ENCODE assay signal across 10 cellular contexts in the genomic region with DNA sequence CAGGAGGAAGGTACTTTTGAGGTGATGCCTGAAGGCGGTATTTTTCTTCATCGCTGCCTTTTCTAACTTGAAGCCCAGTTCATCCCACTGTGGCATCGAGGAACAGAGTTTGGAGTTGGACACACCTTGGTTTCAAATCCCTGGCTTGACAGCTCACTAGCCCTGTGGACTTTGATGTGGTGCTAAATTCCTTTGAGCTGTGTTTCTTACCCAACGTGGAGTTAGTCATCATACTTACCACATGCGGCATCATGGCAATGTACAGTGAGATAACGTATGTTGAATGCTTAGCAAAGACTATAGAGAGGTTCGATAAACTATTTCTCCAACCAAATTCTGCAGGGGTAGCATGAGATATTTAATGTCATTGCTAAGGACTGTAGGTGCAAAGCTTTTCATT.
DNase-seq lines count a peak whose midpoint lies in the region; ATAC-seq and TF ChIP-seq lines count a peak whose summit lies in the region.
"Had no signal": no experiment of that assay in that cellular context is flagged by ENCODE, and none has a peak within 500 bp of the region (broad histone marks: within the 10 kb centered on the region; RNA-seq: fewer than 3 reads in every experiment).

No MANE protein-coding gene starts in this region.

- no peak overlapping the region for H3K4me3 Mint-ChIP-seq in activated naive CD8-positive, alpha-beta T cell treated with anti-CD3 and anti-CD28 coated beads, Interleukin-2, amount 50 U/mL, for 24 hours

- peaks cover 48% of the 10 kb centered on the region for H3K27me3 Mint-ChIP-seq in activated naive CD8-positive, alpha-beta T cell treated with anti-CD3 and anti-CD28 coated beads, Interleukin-2, amount 50 U/mL, for 24 hours

- H3K27ac Mint-ChIP-seq in activated naive CD8-positive, alpha-beta T cell treated with anti-CD3 and anti-CD28 coated beads, Interleukin-2, amount 50 U/mL, for 24 hours = no peak overlapping the region

- peaks cover 38% of the 10 kb centered on the region for H3K4me1 Mint-ChIP-seq in activated naive CD8-positive, alpha-beta T cell treated with anti-CD3 and anti-CD28 coated beads, Interleukin-2, amount 50 U/mL, for 24 hours

- H3K4me3 ChIP-seq in tibial artery = peak overlapping the region; percentile 85 to 88

- peak; percentile 32 for DNase-seq in activated naive CD4-positive, alpha-beta T cell treated with Interleukin-2 at 50 U/mL for 16 hours
- no peak for DNase-seq in activated naive CD4-positive, alpha-beta T cell treated with anti-CD3 and anti-CD28 coated beads, Interleukin-2, amount 50 U/mL, for 16 hours
- no peak for DNase-seq in activated naive CD8-positive, alpha-beta T cell treated with anti-CD3 and anti-CD28 coated beads, Interleukin-2, amount 50 U/mL, for 24 hours
- DNase-seq in iris pigment epithelial cell (ENCODE audit: low read depth) = peak; percentile 93
- peak; percentile 17 to 50 for DNase-seq in tibial artery
- DNase-seq in NCI-H2227 (lab: John Stamatoyannopoulos, UW; ENCODE audit: unreplicated experiment) = no peak
- DNase-seq in HEK293T (ENCODE audit: extremely low spot score) = no peak
- DNase-seq: DND-41, NCI-H345 had no signal

- no peaks in the 10 kb centered on the region for H3K36me3 ChIP-seq in tibial artery

- ATAC-seq in activated naive CD8-positive, alpha-beta T cell treated with anti-CD3 and anti-CD28 coated beads, Interleukin-2, amount 50 U/mL, for 24 hours = peak; percentile 20
- ATAC-seq in HG03520 (IDR thresholded peaks at IDR 0.05; ENCODE audit: unreplicated experiment) = no peak

- POLR2A ChIA-PET in HEK293T (lab: Yijun Ruan, JAX) = interaction anchor here (0.7 to 1.3 kb wide), 2 partner anchors 9 to 51 kb away, joined by 3 read pairs; no protein-coding TSS in a partner anchor

- peaks cover 0 to 82% (median 57%) of the 10 kb centered on the region in 4 donors for H3K4me1 ChIP-seq in tibial artery

- H3K9me3 Mint-ChIP-seq in activated naive CD8-positive, alpha-beta T cell treated with anti-CD3 and anti-CD28 coated beads, Interleukin-2, amount 50 U/mL, for 24 hours = peaks cover 2% of the 10 kb centered on the region

- H3K9me3 ChIP-seq in tibial artery = no peaks in the 10 kb centered on the region

- peaks cover under 1% of the 10 kb centered on the region for H3K36me3 Mint-ChIP-seq in activated naive CD8-positive, alpha-beta T cell treated with anti-CD3 and anti-CD28 coated beads, Interleukin-2, amount 50 U/mL, for 24 hours (ENCODE audit: low read depth)

- no peak for TF ChIP-seq CTCF in tibial artery (IDR thresholded peaks at IDR 0.05)

- intact Hi-C loops in tibial artery (cut with DNase I; ENCODE audit: low total_unique reads) = no loop called here

- no peaks in the 10 kb centered on the region for H3K27me3 ChIP-seq in tibial artery

- H3K27ac ChIP-seq in tibial artery = peak overlapping the region; percentile 95

- CTCF ChIA-PET in HEK293T (lab: Yijun Ruan, JAX) = no interaction called here

TF ChIP-seq in HEK293T, 16 proteins besides CTCF, POLR2A, EP300 and RAD21:
- no peak for TF ChIP-seq HDGF (IDR thresholded peaks at IDR 0.05; ENCODE audit: borderline replicate concordance)
- no peak for TF ChIP-seq SUZ12 (IDR thresholded peaks at IDR 0.05)
- no peak for TF ChIP-seq CTBP1 (IDR thresholded peaks at IDR 0.05; ENCODE audit: borderline replicate concordance)
- TF ChIP-seq, protein P1, sequence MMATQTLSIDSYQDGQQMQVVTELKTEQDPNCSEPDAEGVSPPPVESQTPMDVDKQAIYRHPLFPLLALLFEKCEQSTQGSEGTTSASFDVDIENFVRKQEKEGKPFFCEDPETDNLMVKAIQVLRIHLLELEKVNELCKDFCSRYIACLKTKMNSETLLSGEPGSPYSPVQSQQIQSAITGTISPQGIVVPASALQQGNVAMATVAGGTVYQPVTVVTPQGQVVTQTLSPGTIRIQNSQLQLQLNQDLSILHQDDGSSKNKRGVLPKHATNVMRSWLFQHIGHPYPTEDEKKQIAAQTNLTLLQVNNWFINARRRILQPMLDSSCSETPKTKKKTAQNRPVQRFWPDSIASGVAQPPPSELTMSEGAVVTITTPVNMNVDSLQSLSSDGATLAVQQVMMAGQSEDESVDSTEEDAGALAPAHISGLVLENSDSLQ (IDR thresholded peaks at IDR 0.05) = no peak
- no peak for TF ChIP-seq SP1 (IDR thresholded peaks at IDR 0.05)
- TF ChIP-seq FOXM1 (IDR thresholded peaks at IDR 0.05; ENCODE audit: borderline replicate concordance) = no peak
- TF ChIP-seq LEF1 (IDR thresholded peaks at IDR 0.05; ENCODE audit: borderline replicate concordance) = no peak
- no peak for TF ChIP-seq ELF4 (IDR thresholded peaks at IDR 0.05)
- TF ChIP-seq ZNF384 (IDR thresholded peaks at IDR 0.05) = no peak
- no peak for TF ChIP-seq NFRKB (IDR thresholded peaks at IDR 0.05)
- no peak for TF ChIP-seq FOXK2 (IDR thresholded peaks at IDR 0.05)
- no peak for TF ChIP-seq L3MBTL2 (conservative IDR thresholded peaks at IDR 0.05)
- TF ChIP-seq FOXA1 (IDR thresholded peaks at IDR 0.05) = no peak
- no peak for TF ChIP-seq BHLHE40 (IDR thresholded peaks at IDR 0.05; ENCODE audit: borderline replicate concordance)
- no peak for TF ChIP-seq TARDBP (IDR thresholded peaks at IDR 0.05)
- no peak for TF ChIP-seq ARNT (IDR thresholded peaks at IDR 0.05)
TF ChIP-seq in HEK293T: peak in this region for 0.

Comparison
In these comparisons a context has a peak if more than half of its experiments do, and no peak if none do; other contexts are left out.
1. DNase-seq: peak in activated naive CD4-positive, alpha-beta T cell treated with Interleukin-2 at 50 U/mL for 16 hours (single experiment), iris pigment epithelial cell (single experiment) and tibial artery (2 of 2); none in activated naive CD4-positive, alpha-beta T cell treated with anti-CD3 and anti-CD28 coated beads, Interleukin-2, amount 50 U/mL, for 16 hours (single experiment), activated naive CD8-positive, alpha-beta T cell treated with anti-CD3 and anti-CD28 coated beads, Interleukin-2, amount 50 U/mL, for 24 hours (single experiment), NCI-H2227 (single experiment) and HEK293T (single experiment).